In genomic region chr2:55200416-55200815, GRCh38 we compare ENCODE assay signal across 1 cellular context.
TF ChIP-seq lines count a peak whose summit lies in the region.

No MANE protein-coding gene starts in this region.

TF ChIP-seq in A549, 52 proteins besides CTCF, POLR2A, EP300 and RAD21 (continued from another document):
- peak; percentile 67; the same call in 1 of the 2 replicates for TF ChIP-seq REST (IDR thresholded peaks at IDR 0.05)
